Comparison of ENCODE assay signal across 7 cellular contexts in the genomic region with DNA sequence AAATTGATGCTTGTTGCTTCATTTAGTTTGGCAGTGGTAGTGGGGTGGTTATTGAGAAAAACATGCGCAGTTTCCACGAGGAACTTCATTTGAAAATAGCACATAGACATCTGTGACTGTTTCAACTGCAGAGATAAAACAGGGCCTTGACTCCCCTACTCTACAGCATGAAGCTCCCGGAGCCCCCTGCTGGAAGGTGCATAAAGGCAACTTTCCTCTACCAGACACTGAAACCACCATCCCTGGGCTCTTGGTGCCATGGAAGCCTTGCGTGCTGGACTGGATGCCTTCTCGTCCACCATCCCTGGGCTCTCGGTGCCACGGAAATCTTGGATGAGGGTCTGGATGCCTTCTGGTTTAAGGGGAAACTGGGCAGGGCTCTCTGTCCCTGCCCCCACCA.
A peak's percentile ranks its signal among the peaks of the same experiment; 100 is the strongest.
DNase-seq lines count a peak whose midpoint lies in the region; TF ChIP-seq lines count a peak whose summit lies in the region.

No MANE protein-coding gene starts in this region.

- no peak overlapping the region for H3K27ac ChIP-seq in colonic mucosa

- no peaks in the 10 kb centered on the region for H3K9me3 ChIP-seq in colonic mucosa

- H3K4me3 ChIP-seq in fibroblast of villous mesenchyme (ENCODE audit: low read depth, low read length) = no peak overlapping the region
- H3K4me3 ChIP-seq in colonic mucosa = no peak overlapping the region

- intact Hi-C loops in colonic mucosa (cut with DNase I) = no loop called here

- no peak overlapping the region for H3K9ac ChIP-seq in colonic mucosa (ENCODE audit: low read depth in 2 of 2, low read length in 2 of 2)

- DNase-seq in EL (peak; percentile 29), fibroblast of villous mesenchyme (ENCODE audit: low read depth) (peak; percentile 28), colonic mucosa (no peak), mesenteric fat pad (ENCODE audit: low spot score) (no peak)
- peak; percentile 65 for DNase-seq in activated CD8-positive, alpha-beta memory T cell treated with anti-CD3 and anti-CD28 coated beads for 24 hours
- peak; percentile 50 for DNase-seq in stimulated activated CD4-positive, alpha-beta T cell treated with anti-CD3 and anti-CD28 coated beads, Interleukin-4, amount 100 ng/mL, for 24 hours

- TF ChIP-seq CTCF in LNCAP (IDR thresholded peaks at IDR 0.05) (peak; percentile 54), fibroblast of villous mesenchyme (IDR thresholded peaks at IDR 0.05; ENCODE audit: insufficient read depth, low read depth, low read length) (peak; percentile 57), colonic mucosa (IDR thresholded peaks at IDR 0.05) (no peak)

- no peaks in the 10 kb centered on the region for H3K27me3 ChIP-seq in colonic mucosa

- no peaks in the 10 kb centered on the region for H3K36me3 ChIP-seq in colonic mucosa

- H3K4me1 ChIP-seq in colonic mucosa = no peaks in the 10 kb centered on the region

Comparison
In these comparisons a context has a peak if more than half of its experiments do, and no peak if none do; other contexts are left out.
1. DNase-seq: peak in EL (single experiment), activated CD8-positive, alpha-beta memory T cell treated with anti-CD3 and anti-CD28 coated beads for 24 hours (single experiment), fibroblast of villous mesenchyme (single experiment) and stimulated activated CD4-positive, alpha-beta T cell treated with anti-CD3 and anti-CD28 coated beads, Interleukin-4, amount 100 ng/mL, for 24 hours (single experiment); none in colonic mucosa (single experiment) and mesenteric fat pad (single experiment).